Comparison of ENCODE assay signal across 23 cellular contexts in genomic region chr16:72823961-72824490, GRCh38.
"Had no signal": no experiment of that assay in that cellular context is flagged by ENCODE, and none has a peak within 500 bp of the region (broad histone marks: within the 10 kb centered on the region; RNA-seq: fewer than 3 reads in every experiment).

No MANE protein-coding gene starts in this region.

- H3K27me3 Mint-ChIP-seq: naive B cell had no signal

- H3K36me3 ChIP-seq: gastrocnemius medialis, left lung had no signal

- H3K36me3 Mint-ChIP-seq: naive B cell had no signal

- H3K4me3 Mint-ChIP-seq: mesothelial cell of epicardium, naive B cell had no signal

- H3K9me3 Mint-ChIP-seq: mesothelial cell of epicardium, naive B cell had no signal

- H3K27ac Mint-ChIP-seq: mesothelial cell of epicardium, naive B cell had no signal

- H3K27ac ChIP-seq: dorsolateral prefrontal cortex, epithelial cell of prostate, esophagus squamous epithelium, gastrocnemius medialis, heart right ventricle, left lung, lower lobe of right lung had no signal

- H3K4me1 ChIP-seq: esophagus squamous epithelium, left lung, lower lobe of right lung had no signal

- H3K27me3 ChIP-seq: dorsolateral prefrontal cortex, esophagus squamous epithelium, gastrocnemius medialis, heart right ventricle, left lung had no signal

- ATAC-seq: esophagus mucosa, gastrocnemius medialis, left cardiac atrium, left lung, left ventricle myocardium superior, lower lobe of right lung, mucosa of descending colon had no signal

- H3K4me1 Mint-ChIP-seq: naive B cell had no signal

- H3K4me3 ChIP-seq: coronary artery, dorsolateral prefrontal cortex, esophagus squamous epithelium, gastrocnemius medialis, heart right ventricle, left lung, lower lobe of right lung, mucosa of descending colon had no signal

- H3K9me3 ChIP-seq: esophagus squamous epithelium, gastrocnemius medialis, heart right ventricle, left lung, lower lobe of right lung, mucosa of descending colon had no signal

- DNase-seq: dermis blood vessel endothelial cell; dorsolateral prefrontal cortex; effector CD4-positive, alpha-beta T cell; effector memory CD4-positive, alpha-beta T cell; erythroblast; esophagus squamous epithelium; foreskin fibroblast; gastrocnemius medialis; glutamatergic neuron; head of caudate nucleus; heart right ventricle; hippocampal formation; left cardiac atrium; left lung; left ventricle myocardium superior; lower lobe of right lung; mesenchymal stem cell; mucosa of descending colon; naive B cell had no signal
